Comparison of ENCODE assay signal across 11 cellular contexts in genomic region chr2:460861-461260, GRCh38.
DNase-seq lines count a peak whose midpoint lies in the region; ATAC-seq, FAIRE-seq and TF ChIP-seq lines count a peak whose summit lies in the region.
"Had no signal": no experiment of that assay in that cellular context is flagged by ENCODE, and none has a peak within 500 bp of the region (broad histone marks: within the 10 kb centered on the region; RNA-seq: fewer than 3 reads in every experiment).

No MANE protein-coding gene starts in this region.

- H3K4me3 Mint-ChIP-seq in MCF 10A (ENCODE audit: unreplicated experiment): no peak overlapping the region

- peaks cover 7% of the 10 kb centered on the region for H3K4me1 Mint-ChIP-seq in MCF 10A (ENCODE audit: insufficient read depth, unreplicated experiment)

- no peak for TF ChIP-seq POLR2A in GM12892 (IDR thresholded peaks at IDR 0.05; ENCODE audit: low read depth, low read length)

- BruUV-seq in MCF 10A (replicated peaks; lab: Mats Ljungman, UMichigan): no TSS peak

- no peaks in the 10 kb centered on the region for H3K9me3 Mint-ChIP-seq in MCF 10A (ENCODE audit: unreplicated experiment)

- peaks cover 25% of the 10 kb centered on the region for H3K27me3 Mint-ChIP-seq in MCF 10A (ENCODE audit: insufficient read depth, unreplicated experiment)

- TF ChIP-seq CTCF in MCF 10A (IDR thresholded peaks at IDR 0.05; ENCODE audit: unreplicated experiment): no peak

- intact Hi-C loops in MCF 10A (cut with micrococcal nuclease): no loop called here

- CTCF ChIA-PET in MCF 10A (lab: Yijun Ruan, JAX): interaction anchor here (0.6 kb wide), 1 partner anchor 40 kb away, joined by 3 read pairs; no protein-coding TSS in a partner anchor

- FAIRE-seq in GM12892 (lab: Jason Lieb, UNC): no peak

- no peaks in the 10 kb centered on the region for H3K36me3 Mint-ChIP-seq in MCF 10A (ENCODE audit: insufficient read depth, unreplicated experiment)
- H3K36me3 Mint-ChIP-seq: CD14-positive monocyte had no signal

- no peak overlapping the region for H3K27ac Mint-ChIP-seq in MCF 10A (ENCODE audit: low read depth, unreplicated experiment)
- H3K27ac Mint-ChIP-seq: CD14-positive monocyte had no signal

- POLR2A ChIA-PET in MCF 10A (lab: Yijun Ruan, JAX): no interaction called here

- DNase-seq in A172 (ENCODE audit: low spot score) (peak; percentile 6), RPMI7951 (ENCODE audit: low read depth) (peak; percentile 29), MCF 10A (ENCODE audit: unreplicated experiment) (peak; percentile 23), AML-193 (lab: John Stamatoyannopoulos, UW) (no peak), GM12892 (ENCODE audit: insufficient read length) (no peak), Ammon's horn (ENCODE audit: low spot score) (no peak)
- DNase-seq: posterior cingulate gyrus, SK-N-SH had no signal

- ATAC-seq in GM21423 (IDR thresholded peaks at IDR 0.05; ENCODE audit: unreplicated experiment): peak; percentile 67
- ATAC-seq in GM19397 (IDR thresholded peaks at IDR 0.05; ENCODE audit: unreplicated experiment): no peak

Comparison
In these comparisons a context has a peak if more than half of its experiments do, and no peak if none do; other contexts are left out.
1. DNase-seq: peak in A172 (single experiment), RPMI7951 (single experiment) and MCF 10A (single experiment); none in AML-193 (0 of 2), GM12892 (single experiment) and Ammon's horn (single experiment).